Comparison of ENCODE assay signal across 34 cellular contexts in the genomic region with DNA sequence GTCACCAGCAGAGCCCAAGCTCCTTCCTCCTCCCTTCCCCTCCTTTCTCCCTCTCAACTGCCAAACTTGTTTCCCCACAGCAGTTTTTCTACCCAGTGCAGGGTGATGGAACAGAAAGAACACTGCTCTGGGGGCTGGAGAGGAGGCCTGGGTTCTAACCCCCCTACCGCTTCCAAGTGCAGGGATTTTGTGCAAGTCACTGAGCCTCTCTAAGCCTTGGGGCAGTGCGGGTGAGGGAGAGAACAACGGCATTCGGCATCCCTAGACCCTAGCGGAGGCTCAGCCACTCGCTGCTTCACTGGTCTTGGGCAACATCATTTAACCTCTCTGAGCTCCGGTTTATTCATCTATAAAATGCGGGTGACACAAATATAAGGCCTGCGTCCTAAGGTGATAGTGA. TPM values are rescaled to one million over a fixed set of nuclear protein-coding genes. Genes with fewer than 3 reads are reported as not detected.
"Had no signal": no experiment of that assay in that cellular context is flagged by ENCODE, and none has a peak within 500 bp of the region (broad histone marks: within the 10 kb centered on the region; RNA-seq: fewer than 3 reads in every experiment).

No MANE protein-coding gene starts in this region.

- H3K27ac Mint-ChIP-seq: activated B cell treated with CpG ODN at 0.5 μM for 24 hours; activated CD4-positive, alpha-beta memory T cell treated with anti-CD3 and anti-CD28 coated beads for 36 hours; activated CD8-positive, alpha-beta memory T cell treated with anti-CD3 and anti-CD28 coated beads, Interleukin-2, amount 10 ng/mL, durations not matched to agents 7 days and 5 days; activated naive CD4-positive, alpha-beta T cell treated with anti-CD3 and anti-CD28 coated beads, Interleukin-2, amount 10 ng/mL, durations not matched to agents 7 days and 5 days; activated naive CD8-positive, alpha-beta T cell; activated naive CD8-positive, alpha-beta T cell treated with anti-CD3 and anti-CD28 coated beads, Interleukin-2, amount 50 U/mL, for 24 hours; activated T-cell treated with anti-CD3 and anti-CD28 coated beads, Interleukin-2, amount 50 U/mL, for 72 hours; activated T-helper 17 cell treated with anti-CD3 and anti-CD28 coated beads, Interleukin-2, amount 50 U/mL, for 72 hours had no signal

- H3K27me3 ChIP-seq: cardiac muscle cell, Peyer's patch had no signal

- ATAC-seq: activated CD8-positive, alpha-beta memory T cell treated with anti-CD3 and anti-CD28 coated beads, Interleukin-2, amount 10 ng/mL, durations not matched to agents 7 days and 5 days; activated naive CD8-positive, alpha-beta T cell treated with anti-CD3 and anti-CD28 coated beads, Interleukin-2, amount 50 U/mL, for 24 hours; activated T-cell treated with anti-CD3 and anti-CD28 coated beads, Interleukin-2, amount 50 U/mL, for 72 hours; activated T-helper 17 cell treated with anti-CD3 and anti-CD28 coated beads, Interleukin-2, amount 50 U/mL, for 72 hours; PC-3; Right ventricle myocardium inferior had no signal

- H3K36me3 Mint-ChIP-seq: activated CD4-positive, alpha-beta memory T cell treated with anti-CD3 and anti-CD28 coated beads for 36 hours; activated CD8-positive, alpha-beta memory T cell treated with anti-CD3 and anti-CD28 coated beads, Interleukin-2, amount 10 ng/mL, durations not matched to agents 7 days and 5 days; activated naive CD4-positive, alpha-beta T cell treated with anti-CD3 and anti-CD28 coated beads, Interleukin-2, amount 10 ng/mL, durations not matched to agents 7 days and 5 days; activated naive CD8-positive, alpha-beta T cell had no signal

- H3K27ac ChIP-seq: cardiac muscle cell, Peyer's patch, VCaP had no signal

- H3K4me1 Mint-ChIP-seq: activated B cell treated with CpG ODN at 0.5 μM for 24 hours; central memory CD8-positive, alpha-beta T cell had no signal

- H3K27me3 Mint-ChIP-seq: activated B cell treated with CpG ODN at 0.5 μM for 24 hours; activated CD4-positive, alpha-beta memory T cell treated with anti-CD3 and anti-CD28 coated beads for 36 hours; activated naive CD8-positive, alpha-beta T cell; activated naive CD8-positive, alpha-beta T cell treated with anti-CD3 and anti-CD28 coated beads, Interleukin-2, amount 50 U/mL, for 24 hours; activated T-helper 17 cell treated with anti-CD3 and anti-CD28 coated beads, Interleukin-2, amount 50 U/mL, for 72 hours had no signal

- H3K36me3 ChIP-seq: cardiac muscle cell, Peyer's patch had no signal

- H3K4me3 Mint-ChIP-seq: activated B cell treated with CpG ODN at 0.5 μM for 24 hours; activated CD4-positive, alpha-beta memory T cell treated with anti-CD3 and anti-CD28 coated beads for 36 hours; activated CD8-positive, alpha-beta memory T cell treated with anti-CD3 and anti-CD28 coated beads, Interleukin-2, amount 10 ng/mL, durations not matched to agents 7 days and 5 days; activated naive CD4-positive, alpha-beta T cell treated with anti-CD3 and anti-CD28 coated beads, Interleukin-2, amount 10 ng/mL, durations not matched to agents 7 days and 5 days; activated naive CD8-positive, alpha-beta T cell; activated naive CD8-positive, alpha-beta T cell treated with anti-CD3 and anti-CD28 coated beads, Interleukin-2, amount 50 U/mL, for 24 hours; activated T-helper 17 cell treated with anti-CD3 and anti-CD28 coated beads, Interleukin-2, amount 50 U/mL, for 72 hours; central memory CD8-positive, alpha-beta T cell had no signal

- H3K4me3 ChIP-seq: cardiac muscle cell, Peyer's patch had no signal

- DNase-seq: activated B cell treated with CpG ODN at 0.5 μM for 24 hours; activated CD4-positive, alpha-beta memory T cell treated with anti-CD3 and anti-CD28 coated beads for 36 hours; activated CD4-positive, alpha-beta T cell treated with anti-CD3 and anti-CD28 coated beads for 4 hours; activated CD4-positive, alpha-beta T cell treated with anti-CD3 and anti-CD28 coated beads, Interleukin-2, amount 50 U/mL, for 1 hour; activated CD4-positive, CD25-positive, alpha-beta regulatory T cell treated with anti-CD3 and anti-CD28 coated beads, Interleukin-2, amount 50 U/mL, for 72 hours; activated CD8-positive, alpha-beta memory T cell treated with anti-CD3 and anti-CD28 coated beads, Interleukin-2, amount 10 ng/mL, durations not matched to agents 7 days and 5 days; activated naive CD4-positive, alpha-beta T cell treated with anti-CD3 and anti-CD28 coated beads, Interleukin-2, amount 10 ng/mL, durations not matched to agents 7 days and 5 days; activated naive CD8-positive, alpha-beta T cell treated with anti-CD3 and anti-CD28 coated beads, Interleukin-2, amount 50 U/mL, for 24 hours; activated T-cell treated with anti-CD3 and anti-CD28 coated beads, Interleukin-2, amount 50 U/mL, for 1 hour; activated T-cell treated with anti-CD3 and anti-CD28 coated beads, Interleukin-2, amount 50 U/mL, for 72 hours; anterior cingulate cortex; Karpas-422; KBM-7; NCI-H1105; NCI-H1417 treated with DMSO at 0.1 percent for 48 hours; NCI-H187 treated with DMSO at 0.1 percent for 48 hours; NCI-H2081 treated with DMSO at 0.1 percent for 48 hours; NCI-H226; NCI-H446 treated with DMSO at 0.1 percent for 48 hours; NCI-H524 treated with DMSO at 0.1 percent for 48 hours; PC-3; RPMI8226; SIG-M5; SW 1271; T-helper 1 cell; T-helper 2 cell; T-helper 9 cell had no signal

- H3K4me1 ChIP-seq: Peyer's patch had no signal

- H3K9me3 Mint-ChIP-seq: activated B cell treated with CpG ODN at 0.5 μM for 24 hours; activated CD4-positive, alpha-beta memory T cell treated with anti-CD3 and anti-CD28 coated beads for 36 hours; activated naive CD4-positive, alpha-beta T cell treated with anti-CD3 and anti-CD28 coated beads, Interleukin-2, amount 10 ng/mL, durations not matched to agents 7 days and 5 days; activated naive CD8-positive, alpha-beta T cell treated with anti-CD3 and anti-CD28 coated beads, Interleukin-2, amount 50 U/mL, for 24 hours; activated T-cell treated with anti-CD3 and anti-CD28 coated beads, Interleukin-2, amount 50 U/mL, for 72 hours; activated T-helper 17 cell treated with anti-CD3 and anti-CD28 coated beads, Interleukin-2, amount 50 U/mL, for 72 hours; central memory CD8-positive, alpha-beta T cell had no signal

- H3K9me3 ChIP-seq: Peyer's patch had no signal

RNA-seq across cellular contexts. Expression of a gene that starts 15.9 kb away (rescaled TPM):
- total RNA-seq: activated B cell treated with CpG ODN at 0.5 μM for 24 hours had no signal
